In the genomic region with DNA sequence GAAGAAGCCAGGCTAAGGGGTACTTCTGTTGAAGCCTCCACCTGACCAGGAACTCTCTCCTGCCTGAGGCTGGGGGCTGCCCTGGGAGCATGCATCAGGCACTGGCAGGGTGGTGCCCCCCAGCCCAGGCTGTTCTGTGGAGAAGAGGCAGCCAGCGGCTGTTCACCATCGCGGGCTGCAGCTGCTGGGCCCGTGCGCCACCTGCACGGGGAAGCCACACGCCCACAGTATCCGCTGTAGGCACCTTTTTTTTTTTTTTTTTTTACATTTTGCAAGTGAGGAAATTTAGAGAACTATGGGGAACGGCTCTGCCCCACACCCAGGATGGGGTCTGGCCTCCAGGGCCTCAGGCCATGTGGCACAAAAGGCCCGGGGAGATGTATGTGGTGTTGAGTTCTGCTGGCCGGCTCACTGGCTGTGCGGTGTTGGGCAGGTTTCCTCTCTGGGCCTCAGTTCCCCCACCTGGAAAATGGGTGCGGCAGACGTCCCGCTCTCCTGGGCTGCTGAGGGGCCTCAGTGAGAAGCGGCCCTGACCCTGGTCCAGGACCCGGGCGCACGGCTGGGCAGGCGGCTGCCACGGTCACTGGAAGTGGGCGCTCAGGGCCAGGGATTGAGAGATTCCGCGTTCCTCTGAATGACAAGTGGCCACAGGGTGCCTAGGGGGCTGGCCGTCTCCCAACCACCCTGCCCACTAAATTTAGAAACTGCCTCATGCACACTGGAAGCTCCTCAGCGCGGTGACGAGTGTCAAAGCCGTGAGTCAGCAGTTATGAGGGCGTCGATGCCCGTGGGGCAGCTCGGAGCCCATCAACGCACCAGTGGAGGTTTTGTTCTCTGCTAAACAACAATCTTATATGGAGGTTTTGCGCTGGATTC, we compare ENCODE assay signal across 6 cellular contexts. TPM values are rescaled to one million over a fixed set of nuclear protein-coding genes. Genes with fewer than 3 reads are reported as not detected.
DNase-seq lines count a peak whose midpoint lies in the region; ATAC-seq and TF ChIP-seq lines count a peak whose summit lies in the region.

No MANE protein-coding gene starts in this region.

- H2AFZ ChIP-seq in OCI-LY7 (ENCODE audit: low read length): peak overlapping the region; percentile 1; the same call in 1 of the 2 replicates

- BruUV-seq in OCI-LY7 (replicated peaks; lab: Mats Ljungman, UMichigan): no TSS peak

- H3K36me3 ChIP-seq in OCI-LY7 (ENCODE audit: insufficient read depth, low read length): no peaks in the 10 kb centered on the region

- POLR2A ChIA-PET in OCI-LY7 (lab: Charles Lee): no interaction called here

- H3K9me3 ChIP-seq in OCI-LY7 (ENCODE audit: low read length): no peaks in the 10 kb centered on the region

- no peaks in the 10 kb centered on the region for H3K9me2 ChIP-seq in OCI-LY7 (ENCODE audit: insufficient read depth, low read length)

- H3K27me3 Mint-ChIP-seq in central memory CD8-positive, alpha-beta T cell: peaks cover 23% of the 10 kb centered on the region

- peak overlapping the region; percentile 46 for H3K4me2 ChIP-seq in OCI-LY7 (ENCODE audit: low read length)

- ATAC-seq in central memory CD8-positive, alpha-beta T cell (replicated peaks; ENCODE audit: extremely low read depth, poor library complexity, severe bottlenecking): peak; percentile 82
- ATAC-seq in GM19397 (IDR thresholded peaks at IDR 0.05; ENCODE audit: unreplicated experiment): no peak

- H3K9me3 Mint-ChIP-seq in central memory CD8-positive, alpha-beta T cell: no peaks in the 10 kb centered on the region

- no peak overlapping the region for H3K27ac Mint-ChIP-seq in central memory CD8-positive, alpha-beta T cell (ENCODE audit: low read depth)

- H3K4me3 ChIP-seq in OCI-LY7 (ENCODE audit: low read depth, low read length, poor library complexity, severe bottlenecking): no peak overlapping the region

- H3K27ac ChIP-seq in OCI-LY7 (ENCODE audit: low read depth, low read length, poor library complexity, severe bottlenecking): peak overlapping the region; percentile 91

- H3K4me3 Mint-ChIP-seq in central memory CD8-positive, alpha-beta T cell: no peak overlapping the region

- intact Hi-C loops in OCI-LY7 (cut with micrococcal nuclease; ENCODE audit: unreplicated experiment): no loop called here

- no peaks in the 10 kb centered on the region for H3K4me1 Mint-ChIP-seq in central memory CD8-positive, alpha-beta T cell

- DNase-seq in ELR (ENCODE audit: low read depth) (peak; percentile 93), OCI-LY7 (ENCODE audit: low spot score) (peak; percentile 90), pons (ENCODE audit: low spot score) (peak; percentile 57), globus pallidus (ENCODE audit: low spot score) (no peak)
- DNase-seq in central memory CD8-positive, alpha-beta T cell (ENCODE audit: low spot score in 2 of 2): no peak

- no peaks in the 10 kb centered on the region for H3K79me2 ChIP-seq in OCI-LY7 (ENCODE audit: insufficient read depth, low read depth, low read length)

- no peaks in the 10 kb centered on the region for H4K20me1 ChIP-seq in OCI-LY7 (ENCODE audit: insufficient read depth, low read length)

- no peak for TF ChIP-seq CTCF in OCI-LY7 (conservative IDR thresholded peaks at IDR 0.05; ENCODE audit: low read length)

- no peaks in the 10 kb centered on the region for H3K36me3 Mint-ChIP-seq in central memory CD8-positive, alpha-beta T cell (ENCODE audit: insufficient read depth)

- CTCF ChIA-PET in OCI-LY7 (lab: Charles Lee; ENCODE audit: unreplicated experiment): no interaction called here

- peaks cover 60% of the 10 kb centered on the region for H3K4me1 ChIP-seq in OCI-LY7 (ENCODE audit: insufficient read depth, low read length, poor library complexity, severe bottlenecking)

RNA-seq across cellular contexts. Expression of a gene that starts 8.8 kb away (rescaled TPM):
- 61.5 and 83.6 TPM in 2 replicates for total RNA-seq in OCI-LY7 (2014; rRNA removed; shearing (Covaris generic))
- total RNA-seq in OCI-LY7 (2022): 187 and 188 TPM in 2 replicates

RNA-seq across cellular contexts. Expression of a gene that starts 17.5 kb away (rescaled TPM):
- 25.2 and 26.1 TPM in 2 replicates for total RNA-seq in OCI-LY7 (2014; rRNA removed; shearing (Covaris generic))
- total RNA-seq in OCI-LY7 (2022): 32.7 and 39.0 TPM in 2 replicates

RNA-seq across cellular contexts. Expression of a gene that starts 43.0 kb away (rescaled TPM):
- 0.19 and 0.77 TPM in 2 replicates for total RNA-seq in OCI-LY7 (2014; rRNA removed; shearing (Covaris generic))
- not detected in 2 replicates for total RNA-seq in OCI-LY7 (2022)

RNA-seq across cellular contexts. Expression of a gene that starts 53.7 kb away (rescaled TPM):
- total RNA-seq in OCI-LY7 (2014; rRNA removed; shearing (Covaris generic)): 1.1 and 1.4 TPM in 2 replicates
- 4.5 and 5.5 TPM in 2 replicates for total RNA-seq in OCI-LY7 (2022)

RNA-seq across cellular contexts. Expression of a gene that starts 56.8 kb away (rescaled TPM):
- total RNA-seq in OCI-LY7 (2014; rRNA removed; shearing (Covaris generic)): 128 and 129 TPM in 2 replicates
- 55.1 and 63.7 TPM in 2 replicates for total RNA-seq in OCI-LY7 (2022)

Comparison
In these comparisons a context has a peak if more than half of its experiments do, and no peak if none do; other contexts are left out.
1. DNase-seq: peak in ELR (single experiment), OCI-LY7 (single experiment) and pons (single experiment); none in central memory CD8-positive, alpha-beta T cell (0 of 2) and globus pallidus (single experiment).